ENCODE assay signal across 1 cellular context in the genomic region with DNA sequence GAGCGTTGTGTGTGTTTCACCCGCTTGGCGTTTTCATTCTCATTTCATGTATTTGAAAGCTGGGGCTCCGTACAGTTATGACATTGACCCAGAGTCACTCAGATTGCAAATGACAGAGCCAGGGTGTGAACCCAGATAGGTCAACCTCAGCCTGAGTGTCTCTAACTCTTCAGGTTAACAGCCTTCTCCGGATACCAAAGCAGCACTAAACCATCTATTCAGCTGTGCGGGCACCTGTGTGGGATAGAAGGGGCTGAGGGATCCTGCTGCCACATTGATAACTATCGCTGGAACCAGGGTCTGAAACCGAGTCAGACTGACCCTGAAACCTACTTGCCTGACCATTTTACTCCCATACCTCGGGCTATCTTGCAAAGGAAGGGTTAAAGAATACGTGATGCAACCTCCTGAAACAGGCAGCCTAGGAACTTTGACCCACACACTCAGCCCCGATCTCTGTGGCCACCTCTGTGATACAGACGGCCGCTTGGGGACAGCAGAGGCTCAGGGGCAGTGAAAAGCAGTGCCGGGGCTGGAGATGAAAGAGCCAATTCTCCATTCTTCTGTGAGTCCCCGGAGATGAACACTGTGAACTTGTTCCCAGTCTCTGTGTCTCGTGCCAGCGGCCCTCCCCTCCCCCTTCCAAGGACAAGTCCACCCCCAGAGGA.
TF ChIP-seq lines count a peak whose summit lies in the region.

No MANE protein-coding gene starts in this region.

TF ChIP-seq in K562, 482 proteins besides CTCF, POLR2A, EP300 and RAD21 (continued from another document and continues in another):
- TF ChIP-seq, protein P1, sequence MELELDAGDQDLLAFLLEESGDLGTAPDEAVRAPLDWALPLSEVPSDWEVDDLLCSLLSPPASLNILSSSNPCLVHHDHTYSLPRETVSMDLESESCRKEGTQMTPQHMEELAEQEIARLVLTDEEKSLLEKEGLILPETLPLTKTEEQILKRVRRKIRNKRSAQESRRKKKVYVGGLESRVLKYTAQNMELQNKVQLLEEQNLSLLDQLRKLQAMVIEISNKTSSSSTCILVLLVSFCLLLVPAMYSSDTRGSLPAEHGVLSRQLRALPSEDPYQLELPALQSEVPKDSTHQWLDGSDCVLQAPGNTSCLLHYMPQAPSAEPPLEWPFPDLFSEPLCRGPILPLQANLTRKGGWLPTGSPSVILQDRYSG (tag; conservative IDR thresholded peaks at IDR 0.05; ENCODE audit: low read depth), result 0 out of 2 replicates have a peak, but pooled peaks have one; percentile 51
- TF ChIP-seq JUN (IDR thresholded peaks at IDR 0.05; ENCODE audit: borderline replicate concordance, low read depth, low read length), result peak; percentile 46; the same call in 1 of the 2 replicates
- TF ChIP-seq JUN (CRISPR knock-in tag; IDR thresholded peaks at IDR 0.05; ENCODE audit: borderline replicate concordance), result no peak
- peak; percentile 34; the same call in 1 of the 2 replicates for TF ChIP-seq SMARCE1 (IDR thresholded peaks at IDR 0.05)
- TF ChIP-seq TCFL5 (CRISPR knock-in tag; conservative IDR thresholded peaks at IDR 0.05), result peak; percentile 75
- TF ChIP-seq CXXC5 (CRISPR knock-in tag; IDR thresholded peaks at IDR 0.05), result peak; percentile 71
- peak; percentile 77 for TF ChIP-seq NBN (IDR thresholded peaks at IDR 0.05; ENCODE audit: low read depth)
- 0 out of 2 replicates have a peak, but pooled peaks have one; percentile 40 for TF ChIP-seq GTF2A2 (tag; IDR thresholded peaks at IDR 0.05)
- TF ChIP-seq RBFOX2 (IDR thresholded peaks at IDR 0.05; ENCODE audit: low read depth, low read length), result peak; percentile 60
- no peak for TF ChIP-seq HOXB6 (CRISPR knock-in tag; IDR thresholded peaks at IDR 0.05; ENCODE audit: borderline replicate concordance)
- no peak for TF ChIP-seq HMG20A (CRISPR knock-in tag; conservative IDR thresholded peaks at IDR 0.05)
- peak; percentile 96 for TF ChIP-seq HDAC8 (tag; IDR thresholded peaks at IDR 0.05)
- peak; percentile 99 for TF ChIP-seq ZSCAN32 (CRISPR knock-in tag; IDR thresholded peaks at IDR 0.05)
- peak; percentile 64 for TF ChIP-seq DDX20 (tag; IDR thresholded peaks at IDR 0.05; ENCODE audit: low read depth)
- peak; percentile 57; the same call in 1 of the 2 replicates for TF ChIP-seq GATAD2A (IDR thresholded peaks at IDR 0.05)
- no peak for TF ChIP-seq MAFG (tag; conservative IDR thresholded peaks at IDR 0.05)
- TF ChIP-seq BCOR (IDR thresholded peaks at IDR 0.05), result peak; percentile 29; the same call in 1 of the 2 replicates
- TF ChIP-seq JUNB (CRISPR knock-in tag; conservative IDR thresholded peaks at IDR 0.05), result peak; percentile 43; the same call in 1 of the 2 replicates
- TF ChIP-seq FOXK1 (CRISPR knock-in tag; IDR thresholded peaks at IDR 0.05; ENCODE audit: borderline replicate concordance), result 0 out of 2 replicates have a peak, but pooled peaks have one; percentile 22
- peak; percentile 57; the same call in 1 of the 2 replicates for TF ChIP-seq ETV1 (tag; conservative IDR thresholded peaks at IDR 0.05; ENCODE audit: low read depth)
- peak; percentile 93 for TF ChIP-seq SMAD4 (CRISPR knock-in tag; conservative IDR thresholded peaks at IDR 0.05)
- TF ChIP-seq STAG1 (CRISPR knock-in tag; IDR thresholded peaks at IDR 0.05; ENCODE audit: borderline replicate concordance), result peak; percentile 82; the same call in 1 of the 2 replicates
- TF ChIP-seq ESRRA (IDR thresholded peaks at IDR 0.05; ENCODE audit: borderline replicate concordance, low read depth), result peak; percentile 75
- no peak for TF ChIP-seq XRCC3 (IDR thresholded peaks at IDR 0.05)
- TF ChIP-seq, protein P2, sequence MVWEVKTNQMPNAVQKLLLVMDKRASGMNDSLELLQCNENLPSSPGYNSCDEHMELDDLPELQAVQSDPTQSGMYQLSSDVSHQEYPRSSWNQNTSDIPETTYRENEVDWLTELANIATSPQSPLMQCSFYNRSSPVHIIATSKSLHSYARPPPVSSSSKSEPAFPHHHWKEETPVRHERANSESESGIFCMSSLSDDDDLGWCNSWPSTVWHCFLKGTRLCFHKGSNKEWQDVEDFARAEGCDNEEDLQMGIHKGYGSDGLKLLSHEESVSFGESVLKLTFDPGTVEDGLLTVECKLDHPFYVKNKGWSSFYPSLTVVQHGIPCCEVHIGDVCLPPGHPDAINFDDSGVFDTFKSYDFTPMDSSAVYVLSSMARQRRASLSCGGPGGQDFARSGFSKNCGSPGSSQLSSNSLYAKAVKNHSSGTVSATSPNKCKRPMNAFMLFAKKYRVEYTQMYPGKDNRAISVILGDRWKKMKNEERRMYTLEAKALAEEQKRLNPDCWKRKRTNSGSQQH (CRISPR knock-in tag; IDR thresholded peaks at IDR 0.05), result peak; percentile 81
- TF ChIP-seq TARDBP (IDR thresholded peaks at IDR 0.05), result 0 out of 2 replicates have a peak, but pooled peaks have one; percentile 63
- TF ChIP-seq ZNF586 (CRISPR knock-in tag; conservative IDR thresholded peaks at IDR 0.05), result peak; percentile 95
- peak; percentile 75; the same call in 1 of the 2 replicates for TF ChIP-seq SMARCA4 (IDR thresholded peaks at IDR 0.05)
- 0 out of 2 replicates have a peak, but pooled peaks have one; percentile 65 for TF ChIP-seq ZNF668 (CRISPR knock-in tag; IDR thresholded peaks at IDR 0.05)
- TF ChIP-seq, protein P3, sequence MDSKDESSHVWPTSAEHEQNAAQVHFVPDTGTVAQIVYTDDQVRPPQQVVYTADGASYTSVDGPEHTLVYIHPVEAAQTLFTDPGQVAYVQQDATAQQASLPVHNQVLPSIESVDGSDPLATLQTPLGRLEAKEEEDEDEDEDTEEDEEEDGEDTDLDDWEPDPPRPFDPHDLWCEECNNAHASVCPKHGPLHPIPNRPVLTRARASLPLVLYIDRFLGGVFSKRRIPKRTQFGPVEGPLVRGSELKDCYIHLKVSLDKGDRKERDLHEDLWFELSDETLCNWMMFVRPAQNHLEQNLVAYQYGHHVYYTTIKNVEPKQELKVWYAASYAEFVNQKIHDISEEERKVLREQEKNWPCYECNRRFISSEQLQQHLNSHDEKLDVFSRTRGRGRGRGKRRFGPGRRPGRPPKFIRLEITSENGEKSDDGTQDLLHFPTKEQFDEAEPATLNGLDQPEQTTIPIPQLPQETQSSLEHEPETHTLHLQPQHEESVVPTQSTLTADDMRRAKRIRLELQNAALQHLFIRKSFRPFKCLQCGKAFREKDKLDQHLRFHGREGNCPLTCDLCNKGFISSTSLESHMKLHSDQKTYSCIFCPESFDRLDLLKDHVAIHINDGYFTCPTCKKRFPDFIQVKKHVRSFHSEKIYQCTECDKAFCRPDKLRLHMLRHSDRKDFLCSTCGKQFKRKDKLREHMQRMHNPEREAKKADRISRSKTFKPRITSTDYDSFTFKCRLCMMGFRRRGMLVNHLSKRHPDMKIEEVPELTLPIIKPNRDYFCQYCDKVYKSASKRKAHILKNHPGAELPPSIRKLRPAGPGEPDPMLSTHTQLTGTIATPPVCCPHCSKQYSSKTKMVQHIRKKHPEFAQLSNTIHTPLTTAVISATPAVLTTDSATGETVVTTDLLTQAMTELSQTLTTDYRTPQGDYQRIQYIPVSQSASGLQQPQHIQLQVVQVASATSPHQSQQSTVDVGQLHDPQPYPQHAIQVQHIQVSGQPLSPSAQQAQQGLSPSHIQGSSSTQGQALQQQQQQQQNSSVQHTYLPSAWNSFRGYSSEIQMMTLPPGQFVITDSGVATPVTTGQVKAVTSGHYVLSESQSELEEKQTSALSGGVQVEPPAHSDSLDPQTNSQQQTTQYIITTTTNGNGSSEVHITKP (IDR thresholded peaks at IDR 0.05; ENCODE audit: partially characterized antibody), result peak; percentile 8
- peak; percentile 75; the same call in 1 of the 2 replicates for TF ChIP-seq MTA3 (IDR thresholded peaks at IDR 0.05; ENCODE audit: borderline replicate concordance)
- TF ChIP-seq, protein P4, sequence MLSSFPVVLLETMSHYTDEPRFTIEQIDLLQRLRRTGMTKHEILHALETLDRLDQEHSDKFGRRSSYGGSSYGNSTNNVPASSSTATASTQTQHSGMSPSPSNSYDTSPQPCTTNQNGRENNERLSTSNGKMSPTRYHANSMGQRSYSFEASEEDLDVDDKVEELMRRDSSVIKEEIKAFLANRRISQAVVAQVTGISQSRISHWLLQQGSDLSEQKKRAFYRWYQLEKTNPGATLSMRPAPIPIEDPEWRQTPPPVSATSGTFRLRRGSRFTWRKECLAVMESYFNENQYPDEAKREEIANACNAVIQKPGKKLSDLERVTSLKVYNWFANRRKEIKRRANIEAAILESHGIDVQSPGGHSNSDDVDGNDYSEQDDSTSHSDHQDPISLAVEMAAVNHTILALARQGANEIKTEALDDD (IDR thresholded peaks at IDR 0.05), result peak; percentile 70; the same call in 1 of the 2 replicates
- TF ChIP-seq, protein P5, sequence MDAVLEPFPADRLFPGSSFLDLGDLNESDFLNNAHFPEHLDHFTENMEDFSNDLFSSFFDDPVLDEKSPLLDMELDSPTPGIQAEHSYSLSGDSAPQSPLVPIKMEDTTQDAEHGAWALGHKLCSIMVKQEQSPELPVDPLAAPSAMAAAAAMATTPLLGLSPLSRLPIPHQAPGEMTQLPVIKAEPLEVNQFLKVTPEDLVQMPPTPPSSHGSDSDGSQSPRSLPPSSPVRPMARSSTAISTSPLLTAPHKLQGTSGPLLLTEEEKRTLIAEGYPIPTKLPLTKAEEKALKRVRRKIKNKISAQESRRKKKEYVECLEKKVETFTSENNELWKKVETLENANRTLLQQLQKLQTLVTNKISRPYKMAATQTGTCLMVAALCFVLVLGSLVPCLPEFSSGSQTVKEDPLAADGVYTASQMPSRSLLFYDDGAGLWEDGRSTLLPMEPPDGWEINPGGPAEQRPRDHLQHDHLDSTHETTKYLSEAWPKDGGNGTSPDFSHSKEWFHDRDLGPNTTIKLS (IDR thresholded peaks at IDR 0.05; ENCODE audit: borderline replicate concordance, low read depth), result peak; percentile 64; the same call in 1 of the 2 replicates
- TF ChIP-seq, protein P6, sequence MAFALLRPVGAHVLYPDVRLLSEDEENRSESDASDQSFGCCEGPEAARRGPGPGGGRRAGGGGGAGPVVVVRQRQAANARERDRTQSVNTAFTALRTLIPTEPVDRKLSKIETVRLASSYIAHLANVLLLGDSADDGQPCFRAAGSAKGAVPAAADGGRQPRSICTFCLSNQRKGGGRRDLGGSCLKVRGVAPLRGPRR (CRISPR knock-in tag; IDR thresholded peaks at IDR 0.05), result peak; percentile 43; the same call in 1 of the 2 replicates
- TF ChIP-seq, protein P7, sequence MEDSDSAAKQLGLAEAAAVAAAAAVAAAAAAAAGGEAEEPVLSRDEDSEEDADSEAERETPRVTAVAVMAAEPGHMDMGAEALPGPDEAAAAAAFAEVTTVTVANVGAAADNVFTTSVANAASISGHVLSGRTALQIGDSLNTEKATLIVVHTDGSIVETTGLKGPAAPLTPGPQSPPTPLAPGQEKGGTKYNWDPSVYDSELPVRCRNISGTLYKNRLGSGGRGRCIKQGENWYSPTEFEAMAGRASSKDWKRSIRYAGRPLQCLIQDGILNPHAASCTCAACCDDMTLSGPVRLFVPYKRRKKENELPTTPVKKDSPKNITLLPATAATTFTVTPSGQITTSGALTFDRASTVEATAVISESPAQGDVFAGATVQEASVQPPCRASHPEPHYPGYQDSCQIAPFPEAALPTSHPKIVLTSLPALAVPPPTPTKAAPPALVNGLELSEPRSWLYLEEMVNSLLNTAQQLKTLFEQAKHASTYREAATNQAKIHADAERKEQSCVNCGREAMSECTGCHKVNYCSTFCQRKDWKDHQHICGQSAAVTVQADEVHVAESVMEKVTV (CRISPR knock-in tag; IDR thresholded peaks at IDR 0.05), result peak; percentile 94
- no peak for TF ChIP-seq KHSRP (IDR thresholded peaks at IDR 0.05)
- no peak for TF ChIP-seq ARID2 (IDR thresholded peaks at IDR 0.05)
- TF ChIP-seq, protein P8, sequence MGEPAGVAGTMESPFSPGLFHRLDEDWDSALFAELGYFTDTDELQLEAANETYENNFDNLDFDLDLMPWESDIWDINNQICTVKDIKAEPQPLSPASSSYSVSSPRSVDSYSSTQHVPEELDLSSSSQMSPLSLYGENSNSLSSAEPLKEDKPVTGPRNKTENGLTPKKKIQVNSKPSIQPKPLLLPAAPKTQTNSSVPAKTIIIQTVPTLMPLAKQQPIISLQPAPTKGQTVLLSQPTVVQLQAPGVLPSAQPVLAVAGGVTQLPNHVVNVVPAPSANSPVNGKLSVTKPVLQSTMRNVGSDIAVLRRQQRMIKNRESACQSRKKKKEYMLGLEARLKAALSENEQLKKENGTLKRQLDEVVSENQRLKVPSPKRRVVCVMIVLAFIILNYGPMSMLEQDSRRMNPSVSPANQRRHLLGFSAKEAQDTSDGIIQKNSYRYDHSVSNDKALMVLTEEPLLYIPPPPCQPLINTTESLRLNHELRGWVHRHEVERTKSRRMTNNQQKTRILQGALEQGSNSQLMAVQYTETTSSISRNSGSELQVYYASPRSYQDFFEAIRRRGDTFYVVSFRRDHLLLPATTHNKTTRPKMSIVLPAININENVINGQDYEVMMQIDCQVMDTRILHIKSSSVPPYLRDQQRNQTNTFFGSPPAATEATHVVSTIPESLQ (CRISPR knock-in tag; IDR thresholded peaks at IDR 0.05), result no peak
- TF ChIP-seq ZNF212 (CRISPR knock-in tag; IDR thresholded peaks at IDR 0.05), result peak; percentile 49; the same call in 1 of the 2 replicates
- TF ChIP-seq COPS2 (conservative IDR thresholded peaks at IDR 0.05), result no peak
- TF ChIP-seq, protein P9, sequence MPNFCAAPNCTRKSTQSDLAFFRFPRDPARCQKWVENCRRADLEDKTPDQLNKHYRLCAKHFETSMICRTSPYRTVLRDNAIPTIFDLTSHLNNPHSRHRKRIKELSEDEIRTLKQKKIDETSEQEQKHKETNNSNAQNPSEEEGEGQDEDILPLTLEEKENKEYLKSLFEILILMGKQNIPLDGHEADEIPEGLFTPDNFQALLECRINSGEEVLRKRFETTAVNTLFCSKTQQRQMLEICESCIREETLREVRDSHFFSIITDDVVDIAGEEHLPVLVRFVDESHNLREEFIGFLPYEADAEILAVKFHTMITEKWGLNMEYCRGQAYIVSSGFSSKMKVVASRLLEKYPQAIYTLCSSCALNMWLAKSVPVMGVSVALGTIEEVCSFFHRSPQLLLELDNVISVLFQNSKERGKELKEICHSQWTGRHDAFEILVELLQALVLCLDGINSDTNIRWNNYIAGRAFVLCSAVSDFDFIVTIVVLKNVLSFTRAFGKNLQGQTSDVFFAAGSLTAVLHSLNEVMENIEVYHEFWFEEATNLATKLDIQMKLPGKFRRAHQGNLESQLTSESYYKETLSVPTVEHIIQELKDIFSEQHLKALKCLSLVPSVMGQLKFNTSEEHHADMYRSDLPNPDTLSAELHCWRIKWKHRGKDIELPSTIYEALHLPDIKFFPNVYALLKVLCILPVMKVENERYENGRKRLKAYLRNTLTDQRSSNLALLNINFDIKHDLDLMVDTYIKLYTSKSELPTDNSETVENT (CRISPR knock-in tag; IDR thresholded peaks at IDR 0.05), result no peak
- no peak for TF ChIP-seq BRF1 (IDR thresholded peaks at IDR 0.05; ENCODE audit: borderline replicate concordance, extremely low read depth, insufficient read length)
- peak in 1 of 2 experiments; percentile 71; a peak in 2 of 4 replicates for TF ChIP-seq TBL1XR1 (IDR thresholded peaks at IDR 0.05; ENCODE audit: low read length in 2 of 2)
- TF ChIP-seq OTX1 (CRISPR knock-in tag; IDR thresholded peaks at IDR 0.05), result peak; percentile 87
- TF ChIP-seq ZBED1 (IDR thresholded peaks at IDR 0.05), result no peak
- TF ChIP-seq MCM3 (IDR thresholded peaks at IDR 0.05), result no peak
- no peak for TF ChIP-seq ZNF253 (CRISPR knock-in tag; conservative IDR thresholded peaks at IDR 0.05)
- TF ChIP-seq, protein P10, sequence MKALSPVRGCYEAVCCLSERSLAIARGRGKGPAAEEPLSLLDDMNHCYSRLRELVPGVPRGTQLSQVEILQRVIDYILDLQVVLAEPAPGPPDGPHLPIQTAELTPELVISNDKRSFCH (CRISPR knock-in tag; IDR thresholded peaks at IDR 0.05), result no peak
- TF ChIP-seq, protein P10 (tag; IDR thresholded peaks at IDR 0.05), result peak; percentile 77
- TF ChIP-seq POLR2G (IDR thresholded peaks at IDR 0.05; ENCODE audit: low read depth, low read length), result peak; percentile 44; the same call in 1 of the 2 replicates
